ENCODE assay signal across 9 cellular contexts in the genomic region with DNA sequence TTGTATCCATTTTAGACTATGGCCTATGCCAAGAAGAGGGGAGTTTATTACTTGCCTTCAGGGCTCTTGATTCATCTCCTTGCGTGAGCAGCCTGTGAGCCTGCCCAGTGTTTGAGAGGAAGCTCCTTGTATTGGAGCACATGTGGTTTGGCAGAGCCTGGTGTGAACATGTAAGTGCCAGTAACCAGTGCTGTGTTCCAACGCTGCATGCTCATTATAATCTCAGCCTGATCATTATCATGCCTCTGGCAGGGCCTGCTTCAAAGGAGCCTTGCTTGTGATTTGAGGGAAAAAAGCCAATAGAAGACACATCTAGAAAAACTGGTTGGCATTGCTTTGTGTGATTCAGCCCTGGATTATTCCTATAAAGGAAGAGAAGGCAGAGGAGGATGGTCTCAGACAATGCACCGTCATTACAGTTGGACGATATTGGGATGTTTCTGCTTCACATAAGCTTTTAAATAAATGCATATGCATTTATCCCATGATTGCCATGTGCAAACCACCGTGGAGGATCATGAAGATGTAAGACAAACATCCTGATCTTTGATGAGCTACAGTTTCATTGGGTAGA.
DNase-seq lines count a peak whose midpoint lies in the region; ATAC-seq and TF ChIP-seq lines count a peak whose summit lies in the region.
"Had no signal": no experiment of that assay in that cellular context is flagged by ENCODE, and none has a peak within 500 bp of the region (broad histone marks: within the 10 kb centered on the region; RNA-seq: fewer than 3 reads in every experiment).

No MANE protein-coding gene starts in this region.

- H3K36me3 ChIP-seq in left ventricle myocardium inferior: no peaks in the 10 kb centered on the region
- H3K36me3 ChIP-seq in RWPE2 (ENCODE audit: low read depth): no peaks in the 10 kb centered on the region
- no peaks in the 10 kb centered on the region for H3K36me3 ChIP-seq in Peyer's patch
- H3K36me3 ChIP-seq: thyroid gland had no signal

- DNase-seq in left ventricle myocardium superior (peak; percentile 33), left ventricle myocardium inferior (no peak), RWPE2 (ENCODE audit: low spot score) (peak; percentile 95), fibroblast of peridontal ligament (ENCODE audit: extremely low read depth) (peak; percentile 94), ureter (ENCODE audit: low spot score) (peak; percentile 62), Peyer's patch (no peak)
- no peak for DNase-seq in activated CD4-positive, alpha-beta T cell treated with anti-CD3 and anti-CD28 coated beads, Interleukin-2, amount 50 U/mL, for 48 hours

- H3K27ac ChIP-seq in left ventricle myocardium inferior (replicated peaks) (no peak overlapping the region), RWPE2 (ENCODE audit: poor library complexity, severe bottlenecking) (peak overlapping the region; percentile 79), Peyer's patch (no peak overlapping the region)
- H3K27ac ChIP-seq: thyroid gland had no signal

- no peak for TF ChIP-seq POLR2A in Peyer's patch (IDR thresholded peaks at IDR 0.05)

- peak; percentile 23 for ATAC-seq in left ventricle myocardium superior
- ATAC-seq in RWPE2 (ENCODE audit: low read depth): peak; percentile 85
- ATAC-seq in HG03457 (IDR thresholded peaks at IDR 0.05; ENCODE audit: unreplicated experiment): no peak

- H3K9me3 ChIP-seq in left ventricle myocardium inferior (replicated peaks): no peaks in the 10 kb centered on the region
- no peaks in the 10 kb centered on the region for H3K9me3 ChIP-seq in RWPE2 (ENCODE audit: severe bottlenecking)
- no peaks in the 10 kb centered on the region for H3K9me3 ChIP-seq in Peyer's patch
- H3K9me3 ChIP-seq: thyroid gland had no signal

- H3K4me3 ChIP-seq in left ventricle myocardium inferior: no peak overlapping the region
- no peak overlapping the region for H3K4me3 ChIP-seq in RWPE2 (ENCODE audit: severe bottlenecking)
- H3K4me3 ChIP-seq in Peyer's patch: no peak overlapping the region
- H3K4me3 ChIP-seq: thyroid gland had no signal

- intact Hi-C loops in left ventricle myocardium superior (cut with micrococcal nuclease) (loop anchor here (10.0 kb wide), 1 partner anchor 160 kb away; no protein-coding TSS in a partner anchor), left ventricle myocardium inferior (cut with micrococcal nuclease) (no loop called here)

- no peak for TF ChIP-seq CTCF in left ventricle myocardium inferior (IDR thresholded peaks at IDR 0.05; ENCODE audit: borderline replicate concordance)
- TF ChIP-seq CTCF in RWPE2 (IDR thresholded peaks at IDR 0.05; ENCODE audit: poor library complexity, severe bottlenecking): no peak
- TF ChIP-seq CTCF in Peyer's patch (IDR thresholded peaks at IDR 0.05): no peak

- H3K27me3 ChIP-seq in left ventricle myocardium inferior (ENCODE audit: low read depth) (no peaks in the 10 kb centered on the region), RWPE2 (ENCODE audit: insufficient read depth, poor library complexity, severe bottlenecking) (no peaks in the 10 kb centered on the region), Peyer's patch (no peaks in the 10 kb centered on the region)
- H3K27me3 ChIP-seq: thyroid gland had no signal

- H3K4me1 ChIP-seq in left ventricle myocardium inferior (peaks cover 7% of the 10 kb centered on the region), RWPE2 (ENCODE audit: insufficient read depth, poor library complexity, severe bottlenecking) (peaks cover 54% of the 10 kb centered on the region), Peyer's patch (no peaks in the 10 kb centered on the region)

Comparison
In these comparisons a context has a peak if more than half of its experiments do, and no peak if none do; other contexts are left out.
1. DNase-seq: peak in left ventricle myocardium superior (single experiment), RWPE2 (single experiment), fibroblast of peridontal ligament (single experiment) and ureter (single experiment); none in left ventricle myocardium inferior (single experiment), Peyer's patch (0 of 3) and activated CD4-positive, alpha-beta T cell treated with anti-CD3 and anti-CD28 coated beads, Interleukin-2, amount 50 U/mL, for 48 hours (0 of 2).